19 cellular contexts compared by ENCODE assay signal in genomic region chr16:69087161-69087581, GRCh38. TPM values are rescaled to one million over a fixed set of nuclear protein-coding genes. Genes with fewer than 3 reads are reported as not detected.
DNase-seq lines count a peak whose midpoint lies in the region; ATAC-seq and TF ChIP-seq lines count a peak whose summit lies in the region.
"Had no signal": no experiment of that assay in that cellular context is flagged by ENCODE, and none has a peak within 500 bp of the region (broad histone marks: within the 10 kb centered on the region; RNA-seq: fewer than 3 reads in every experiment).

No MANE protein-coding gene starts in this region.

- no peaks in the 10 kb centered on the region for H3K9me3 Mint-ChIP-seq in activated CD8-positive, alpha-beta T cell treated with anti-CD3 and anti-CD28 coated beads, Interleukin-2, amount 10 ng/mL, durations not matched to agents 7 days and 5 days (ENCODE audit: insufficient read depth)
- no peaks in the 10 kb centered on the region for H3K9me3 Mint-ChIP-seq in activated CD8-positive, alpha-beta T cell treated with anti-CD3 and anti-CD28 coated beads for 36 hours
- no peaks in the 10 kb centered on the region for H3K9me3 Mint-ChIP-seq in natural killer cell

- peaks cover 41% of the 10 kb centered on the region in 2 donors for H3K4me1 ChIP-seq in thyroid gland
- H3K4me1 ChIP-seq: sigmoid colon had no signal

- POLR2A ChIA-PET in activated CD8-positive, alpha-beta T cell treated with anti-CD3 and anti-CD28 coated beads, Interleukin-2, amount 10 ng/mL, durations not matched to agents 7 days and 5 days (lab: Charles Lee): no interaction called here
- POLR2A ChIA-PET in activated CD8-positive, alpha-beta T cell treated with anti-CD3 and anti-CD28 coated beads for 36 hours (lab: Charles Lee): no interaction called here

- H3K27ac Mint-ChIP-seq in activated CD8-positive, alpha-beta T cell treated with anti-CD3 and anti-CD28 coated beads, Interleukin-2, amount 10 ng/mL, durations not matched to agents 7 days and 5 days: peak overlapping the region; percentile 12
- no peak overlapping the region for H3K27ac Mint-ChIP-seq in activated CD8-positive, alpha-beta T cell treated with anti-CD3 and anti-CD28 coated beads for 36 hours
- no peak overlapping the region for H3K27ac Mint-ChIP-seq in natural killer cell

- intact Hi-C loops in activated CD8-positive, alpha-beta T cell treated with anti-CD3 and anti-CD28 coated beads for 36 hours (cut with micrococcal nuclease): no loop called here
- intact Hi-C loops in thyroid gland (cut with DNase I) (no loop called here), natural killer cell (cut with micrococcal nuclease) (no loop called here)

- H3K36me3 ChIP-seq in thyroid gland: no peaks in the 10 kb centered on the region

- TF ChIP-seq POLR2A in NB4 (IDR thresholded peaks at IDR 0.05; ENCODE audit: extremely low read depth, insufficient read length) (no peak), thyroid gland (IDR thresholded peaks at IDR 0.05) (no peak)

- H3K4me3 Mint-ChIP-seq in activated CD8-positive, alpha-beta T cell treated with anti-CD3 and anti-CD28 coated beads, Interleukin-2, amount 10 ng/mL, durations not matched to agents 7 days and 5 days: no peak overlapping the region
- H3K4me3 Mint-ChIP-seq in activated CD8-positive, alpha-beta T cell treated with anti-CD3 and anti-CD28 coated beads for 36 hours: no peak overlapping the region
- H3K4me3 Mint-ChIP-seq in natural killer cell: no peak overlapping the region

- CTCF ChIA-PET in activated CD8-positive, alpha-beta T cell treated with anti-CD3 and anti-CD28 coated beads, Interleukin-2, amount 10 ng/mL, durations not matched to agents 7 days and 5 days (lab: Charles Lee): no interaction called here
- CTCF ChIA-PET in activated CD8-positive, alpha-beta T cell treated with anti-CD3 and anti-CD28 coated beads for 36 hours (lab: Charles Lee): no interaction called here

- peak overlapping the region; percentile 52 to 98 (median 83) for H3K27ac ChIP-seq in thyroid gland
- H3K27ac ChIP-seq: sigmoid colon had no signal

- ATAC-seq in activated CD8-positive, alpha-beta T cell treated with anti-CD3 and anti-CD28 coated beads, Interleukin-2, amount 10 ng/mL, durations not matched to agents 7 days and 5 days: no peak
- ATAC-seq in activated CD8-positive, alpha-beta T cell treated with anti-CD3 and anti-CD28 coated beads for 36 hours: no peak
- ATAC-seq in natural killer cell: no peak

- H3K27me3 ChIP-seq in thyroid gland: no peaks in the 10 kb centered on the region
- H3K27me3 ChIP-seq: esophagus squamous epithelium, sigmoid colon had no signal

- no peaks in the 10 kb centered on the region for H3K9me3 ChIP-seq in thyroid gland
- H3K9me3 ChIP-seq: esophagus squamous epithelium, sigmoid colon had no signal

- H3K4me1 Mint-ChIP-seq in activated CD8-positive, alpha-beta T cell treated with anti-CD3 and anti-CD28 coated beads, Interleukin-2, amount 10 ng/mL, durations not matched to agents 7 days and 5 days (ENCODE audit: low read depth): peaks cover 16% of the 10 kb centered on the region
- peaks cover 11% of the 10 kb centered on the region for H3K4me1 Mint-ChIP-seq in activated CD8-positive, alpha-beta T cell treated with anti-CD3 and anti-CD28 coated beads for 36 hours (ENCODE audit: low read depth)
- H3K4me1 Mint-ChIP-seq in natural killer cell: no peaks in the 10 kb centered on the region

- no peak for DNase-seq in activated CD8-positive, alpha-beta T cell treated with anti-CD3 and anti-CD28 coated beads, Interleukin-2, amount 10 ng/mL, durations not matched to agents 7 days and 5 days
- DNase-seq in activated CD8-positive, alpha-beta T cell treated with anti-CD3 and anti-CD28 coated beads for 36 hours: no peak
- DNase-seq in NB4 (ENCODE audit: low read depth) (peak; percentile 33), fibroblast of the aortic adventitia (ENCODE audit: low read depth) (peak; percentile 61), thyroid gland (peak; percentile 54 to 58), natural killer cell (no peak), NCI-H2196 treated with DMSO at 0.1 percent for 48 hours (lab: John Stamatoyannopoulos, UW; ENCODE audit: unreplicated experiment) (no peak)
- no peak for DNase-seq in activated effector memory CD4-positive, alpha-beta T cell treated with Interleukin-2 at 50 U/mL for 16 hours
- DNase-seq: activated CD4-positive, alpha-beta T cell treated with anti-CD3 and anti-CD28 coated beads, Interleukin-2, amount 50 U/mL, for 4 hours; activated T-cell treated with anti-CD3 and anti-CD28 coated beads, Interleukin-2, amount 50 U/mL, for 1 hour; effector CD4-positive, alpha-beta T cell; esophagus squamous epithelium; glutamatergic neuron; NCI-H1436 treated with DMSO at 0.1 percent for 48 hours; sigmoid colon; stimulated activated CD4-positive, alpha-beta T cell treated with anti-CD3 and anti-CD28 coated beads, Interleukin-1b, Interleukin-23, amount 100 ng/mL, for 48 hours; substantia nigra; SW 1271 had no signal

- peaks cover 7% of the 10 kb centered on the region for H3K36me3 Mint-ChIP-seq in activated CD8-positive, alpha-beta T cell treated with anti-CD3 and anti-CD28 coated beads, Interleukin-2, amount 10 ng/mL, durations not matched to agents 7 days and 5 days (ENCODE audit: low read depth)
- H3K36me3 Mint-ChIP-seq in activated CD8-positive, alpha-beta T cell treated with anti-CD3 and anti-CD28 coated beads for 36 hours (ENCODE audit: low read depth): peaks cover 10% of the 10 kb centered on the region
- H3K36me3 Mint-ChIP-seq in natural killer cell: no peaks in the 10 kb centered on the region

- 33 to 34% methylated on average over 3 of the region's 3 CpGs for WGBS in thyroid gland, 2 donors

- no peak for TF ChIP-seq CTCF in activated CD8-positive, alpha-beta T cell treated with anti-CD3 and anti-CD28 coated beads for 36 hours (IDR thresholded peaks at IDR 0.05)
- no peak for TF ChIP-seq CTCF in NB4 (IDR thresholded peaks at IDR 0.05; ENCODE audit: low read depth, low read length)
- TF ChIP-seq CTCF in fibroblast of the aortic adventitia (IDR thresholded peaks at IDR 0.05; ENCODE audit: insufficient read depth, low read length): no peak
- no peak for TF ChIP-seq CTCF in thyroid gland (IDR thresholded peaks at IDR 0.05)
- TF ChIP-seq CTCF in natural killer cell (IDR thresholded peaks at IDR 0.05): no peak

- H3K4me3 ChIP-seq in NB4 (ENCODE audit: low read depth, low read length) (no peak overlapping the region), fibroblast of the aortic adventitia (ENCODE audit: low read depth, low read length) (no peak overlapping the region), thyroid gland (replicated peaks in 1 of 3) (no peak overlapping the region)
- H3K4me3 ChIP-seq: esophagus squamous epithelium, sigmoid colon had no signal

- H3K27me3 Mint-ChIP-seq in activated CD8-positive, alpha-beta T cell treated with anti-CD3 and anti-CD28 coated beads, Interleukin-2, amount 10 ng/mL, durations not matched to agents 7 days and 5 days (ENCODE audit: low read depth): no peaks in the 10 kb centered on the region
- H3K27me3 Mint-ChIP-seq in activated CD8-positive, alpha-beta T cell treated with anti-CD3 and anti-CD28 coated beads for 36 hours: no peaks in the 10 kb centered on the region
- H3K27me3 Mint-ChIP-seq in natural killer cell (ENCODE audit: low read depth in 2 of 2): no peaks in the 10 kb centered on the region

RNA-seq across cellular contexts. Expression of gene HAS3, which starts 18.3 kb away (rescaled TPM):
- under 1 TPM; 0.44 to 0.47 TPM for total RNA-seq in activated CD8-positive, alpha-beta T cell treated with anti-CD3 and anti-CD28 coated beads, Interleukin-2, amount 10 ng/mL, durations not matched to agents 7 days and 5 days
- under 1 TPM; 0.11 to 0.43 TPM for total RNA-seq in activated CD8-positive, alpha-beta T cell treated with anti-CD3 and anti-CD28 coated beads for 36 hours
- total RNA-seq in fibroblast of the aortic adventitia (ENCODE audit: low replicate concordance) (0.81 TPM in 1 of 2 replicates, not detected in the other), thyroid gland (1 to 10 TPM; 3.5 to 9.1 (median 7.5) TPM), natural killer cell (1 to 10 TPM; 1.8 to 2.5 (median 2.3) TPM)
- total RNA-seq: HT-29 had no signal

RNA-seq across cellular contexts. Expression of gene CHTF8, which starts 45.2 kb away (rescaled TPM):
- 100 to 1,000 TPM; 132 to 143 TPM for total RNA-seq in activated CD8-positive, alpha-beta T cell treated with anti-CD3 and anti-CD28 coated beads, Interleukin-2, amount 10 ng/mL, durations not matched to agents 7 days and 5 days
- 100 to 1,000 TPM; 111 to 115 TPM for total RNA-seq in activated CD8-positive, alpha-beta T cell treated with anti-CD3 and anti-CD28 coated beads for 36 hours
- total RNA-seq in fibroblast of the aortic adventitia (ENCODE audit: low replicate concordance) (20.0 and 90.6 TPM in 2 replicates), thyroid gland (100 to 1,000 TPM in 3 of 4 donors, 10 to 100 TPM in 1; 95.8 to 124 (median 104) TPM), natural killer cell (10 to 100 TPM; 45.7 to 76.5 (median 74.2) TPM)

RNA-seq across cellular contexts. Expression of gene UTP4, which starts 45.3 kb away (rescaled TPM):
- total RNA-seq in activated CD8-positive, alpha-beta T cell treated with anti-CD3 and anti-CD28 coated beads, Interleukin-2, amount 10 ng/mL, durations not matched to agents 7 days and 5 days: 10 to 100 TPM; 56.3 to 59.7 TPM
- total RNA-seq in activated CD8-positive, alpha-beta T cell treated with anti-CD3 and anti-CD28 coated beads for 36 hours: 100 to 1,000 TPM; 112 to 121 TPM
- total RNA-seq in fibroblast of the aortic adventitia (ENCODE audit: low replicate concordance): 19.5 and 29.3 TPM in 2 replicates
- total RNA-seq in thyroid gland: 10 to 100 TPM; 22.4 to 33.1 (median 24.1) TPM
- total RNA-seq in natural killer cell: 10 to 100 TPM; 23.2 to 42.6 (median 36.3) TPM

Comparison
In these comparisons a context has a peak if more than half of its experiments do, and no peak if none do; other contexts are left out.
1. DNase-seq: peak in NB4 (single experiment), fibroblast of the aortic adventitia (single experiment) and thyroid gland (2 of 2); none in activated CD8-positive, alpha-beta T cell treated with anti-CD3 and anti-CD28 coated beads, Interleukin-2, amount 10 ng/mL, durations not matched to agents 7 days and 5 days (single experiment), activated CD8-positive, alpha-beta T cell treated with anti-CD3 and anti-CD28 coated beads for 36 hours (single experiment), natural killer cell (single experiment), activated effector memory CD4-positive, alpha-beta T cell treated with Interleukin-2 at 50 U/mL for 16 hours (single experiment) and NCI-H2196 treated with DMSO at 0.1 percent for 48 hours (single experiment).